ENCODE assay signal across 1 cellular context in the genomic region with DNA sequence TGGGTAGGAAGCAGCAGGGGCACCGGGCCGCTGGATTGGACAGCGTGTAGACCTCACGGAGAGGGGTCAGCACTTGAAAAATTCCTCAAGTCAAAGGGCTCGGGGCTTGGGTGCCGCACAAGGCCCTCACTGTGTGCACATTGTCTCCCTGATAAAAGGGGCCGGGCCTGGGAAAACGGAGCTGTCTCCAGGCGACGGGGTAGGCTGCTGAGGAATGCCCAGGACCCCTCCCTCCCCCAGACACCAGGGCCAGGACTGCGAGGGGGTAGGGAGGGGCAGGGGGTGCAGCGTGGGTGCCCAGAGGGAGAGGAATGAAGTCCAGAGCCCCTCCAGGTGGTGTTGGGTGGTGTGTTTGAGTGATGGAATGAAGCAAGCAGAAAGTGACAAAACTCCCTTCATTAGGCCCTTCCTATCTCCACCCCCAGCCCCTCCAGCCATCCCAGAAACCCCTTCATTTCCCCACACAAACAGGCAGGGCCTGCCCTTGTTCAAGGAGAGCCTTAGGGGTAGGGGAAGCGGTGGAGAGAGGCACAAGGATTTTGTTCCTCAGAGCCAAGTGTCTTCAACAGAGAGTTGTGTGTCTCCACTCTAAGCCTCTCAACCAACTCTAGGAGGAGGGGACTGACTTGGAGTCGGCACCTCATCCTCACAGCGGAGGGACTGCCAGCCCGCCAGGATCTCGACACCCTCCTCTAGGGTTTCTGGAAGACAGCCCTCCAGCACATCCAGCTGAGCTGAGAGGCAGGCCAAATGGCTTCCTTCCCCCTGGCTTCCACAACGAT.
TF ChIP-seq lines count a peak whose summit lies in the region.

No MANE protein-coding gene starts in this region.

TF ChIP-seq in WTC11, 78 proteins besides CTCF, POLR2A, EP300 and RAD21 (continued from another document):
- TF ChIP-seq, protein P1, sequence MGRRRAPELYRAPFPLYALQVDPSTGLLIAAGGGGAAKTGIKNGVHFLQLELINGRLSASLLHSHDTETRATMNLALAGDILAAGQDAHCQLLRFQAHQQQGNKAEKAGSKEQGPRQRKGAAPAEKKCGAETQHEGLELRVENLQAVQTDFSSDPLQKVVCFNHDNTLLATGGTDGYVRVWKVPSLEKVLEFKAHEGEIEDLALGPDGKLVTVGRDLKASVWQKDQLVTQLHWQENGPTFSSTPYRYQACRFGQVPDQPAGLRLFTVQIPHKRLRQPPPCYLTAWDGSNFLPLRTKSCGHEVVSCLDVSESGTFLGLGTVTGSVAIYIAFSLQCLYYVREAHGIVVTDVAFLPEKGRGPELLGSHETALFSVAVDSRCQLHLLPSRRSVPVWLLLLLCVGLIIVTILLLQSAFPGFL (CRISPR knock-in tag; IDR thresholded peaks at IDR 0.05; ENCODE audit: borderline replicate concordance), result no peak
- TF ChIP-seq CREB1 (CRISPR knock-in tag; IDR thresholded peaks at IDR 0.05) (no peak), NFYB (CRISPR knock-in tag; conservative IDR thresholded peaks at IDR 0.05; ENCODE audit: low read depth) (no peak), OVOL2 (CRISPR knock-in tag; IDR thresholded peaks at IDR 0.05; ENCODE audit: borderline replicate concordance) (no peak), NR1H2 (CRISPR knock-in tag; IDR thresholded peaks at IDR 0.05) (no peak), NFATC4 (CRISPR knock-in tag; IDR thresholded peaks at IDR 0.05) (no peak), SOX15 (CRISPR knock-in tag; IDR thresholded peaks at IDR 0.05) (no peak)
- TF ChIP-seq, protein P2, sequence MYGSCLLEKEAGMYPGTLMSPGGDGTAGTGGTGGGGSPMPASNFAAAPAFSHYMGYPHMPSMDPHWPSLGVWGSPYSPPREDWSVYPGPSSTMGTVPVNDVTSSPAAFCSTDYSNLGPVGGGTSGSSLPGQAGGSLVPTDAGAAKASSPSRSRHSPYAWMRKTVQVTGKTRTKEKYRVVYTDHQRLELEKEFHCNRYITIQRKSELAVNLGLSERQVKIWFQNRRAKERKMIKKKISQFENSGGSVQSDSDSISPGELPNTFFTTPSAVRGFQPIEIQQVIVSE (CRISPR knock-in tag; IDR thresholded peaks at IDR 0.05; ENCODE audit: borderline replicate concordance), result no peak
- TF ChIP-seq, protein P3, sequence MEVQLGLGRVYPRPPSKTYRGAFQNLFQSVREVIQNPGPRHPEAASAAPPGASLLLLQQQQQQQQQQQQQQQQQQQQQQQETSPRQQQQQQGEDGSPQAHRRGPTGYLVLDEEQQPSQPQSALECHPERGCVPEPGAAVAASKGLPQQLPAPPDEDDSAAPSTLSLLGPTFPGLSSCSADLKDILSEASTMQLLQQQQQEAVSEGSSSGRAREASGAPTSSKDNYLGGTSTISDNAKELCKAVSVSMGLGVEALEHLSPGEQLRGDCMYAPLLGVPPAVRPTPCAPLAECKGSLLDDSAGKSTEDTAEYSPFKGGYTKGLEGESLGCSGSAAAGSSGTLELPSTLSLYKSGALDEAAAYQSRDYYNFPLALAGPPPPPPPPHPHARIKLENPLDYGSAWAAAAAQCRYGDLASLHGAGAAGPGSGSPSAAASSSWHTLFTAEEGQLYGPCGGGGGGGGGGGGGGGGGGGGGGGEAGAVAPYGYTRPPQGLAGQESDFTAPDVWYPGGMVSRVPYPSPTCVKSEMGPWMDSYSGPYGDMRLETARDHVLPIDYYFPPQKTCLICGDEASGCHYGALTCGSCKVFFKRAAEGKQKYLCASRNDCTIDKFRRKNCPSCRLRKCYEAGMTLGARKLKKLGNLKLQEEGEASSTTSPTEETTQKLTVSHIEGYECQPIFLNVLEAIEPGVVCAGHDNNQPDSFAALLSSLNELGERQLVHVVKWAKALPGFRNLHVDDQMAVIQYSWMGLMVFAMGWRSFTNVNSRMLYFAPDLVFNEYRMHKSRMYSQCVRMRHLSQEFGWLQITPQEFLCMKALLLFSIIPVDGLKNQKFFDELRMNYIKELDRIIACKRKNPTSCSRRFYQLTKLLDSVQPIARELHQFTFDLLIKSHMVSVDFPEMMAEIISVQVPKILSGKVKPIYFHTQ (CRISPR knock-in tag; IDR thresholded peaks at IDR 0.05), result no peak
- TF ChIP-seq, protein P4, sequence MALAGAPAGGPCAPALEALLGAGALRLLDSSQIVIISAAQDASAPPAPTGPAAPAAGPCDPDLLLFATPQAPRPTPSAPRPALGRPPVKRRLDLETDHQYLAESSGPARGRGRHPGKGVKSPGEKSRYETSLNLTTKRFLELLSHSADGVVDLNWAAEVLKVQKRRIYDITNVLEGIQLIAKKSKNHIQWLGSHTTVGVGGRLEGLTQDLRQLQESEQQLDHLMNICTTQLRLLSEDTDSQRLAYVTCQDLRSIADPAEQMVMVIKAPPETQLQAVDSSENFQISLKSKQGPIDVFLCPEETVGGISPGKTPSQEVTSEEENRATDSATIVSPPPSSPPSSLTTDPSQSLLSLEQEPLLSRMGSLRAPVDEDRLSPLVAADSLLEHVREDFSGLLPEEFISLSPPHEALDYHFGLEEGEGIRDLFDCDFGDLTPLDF (CRISPR knock-in tag; IDR thresholded peaks at IDR 0.05), result no peak
- TF ChIP-seq, protein P5, sequence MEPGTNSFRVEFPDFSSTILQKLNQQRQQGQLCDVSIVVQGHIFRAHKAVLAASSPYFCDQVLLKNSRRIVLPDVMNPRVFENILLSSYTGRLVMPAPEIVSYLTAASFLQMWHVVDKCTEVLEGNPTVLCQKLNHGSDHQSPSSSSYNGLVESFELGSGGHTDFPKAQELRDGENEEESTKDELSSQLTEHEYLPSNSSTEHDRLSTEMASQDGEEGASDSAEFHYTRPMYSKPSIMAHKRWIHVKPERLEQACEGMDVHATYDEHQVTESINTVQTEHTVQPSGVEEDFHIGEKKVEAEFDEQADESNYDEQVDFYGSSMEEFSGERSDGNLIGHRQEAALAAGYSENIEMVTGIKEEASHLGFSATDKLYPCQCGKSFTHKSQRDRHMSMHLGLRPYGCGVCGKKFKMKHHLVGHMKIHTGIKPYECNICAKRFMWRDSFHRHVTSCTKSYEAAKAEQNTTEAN (CRISPR knock-in tag; IDR thresholded peaks at IDR 0.05), result no peak
- TF ChIP-seq, protein P6, sequence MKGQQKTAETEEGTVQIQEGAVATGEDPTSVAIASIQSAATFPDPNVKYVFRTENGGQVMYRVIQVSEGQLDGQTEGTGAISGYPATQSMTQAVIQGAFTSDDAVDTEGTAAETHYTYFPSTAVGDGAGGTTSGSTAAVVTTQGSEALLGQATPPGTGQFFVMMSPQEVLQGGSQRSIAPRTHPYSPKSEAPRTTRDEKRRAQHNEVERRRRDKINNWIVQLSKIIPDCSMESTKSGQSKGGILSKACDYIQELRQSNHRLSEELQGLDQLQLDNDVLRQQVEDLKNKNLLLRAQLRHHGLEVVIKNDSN (CRISPR knock-in tag; IDR thresholded peaks at IDR 0.05), result no peak
